ENCODE assay signal across 31 cellular contexts in genomic region chr11:128926000-128926399, GRCh38. TPM values are rescaled to one million over a fixed set of nuclear protein-coding genes. Genes with fewer than 3 reads are reported as not detected.
"Had no signal": no experiment of that assay in that cellular context is flagged by ENCODE, and none has a peak within 500 bp of the region (broad histone marks: within the 10 kb centered on the region; RNA-seq: fewer than 3 reads in every experiment).

No MANE protein-coding gene starts in this region.

- H3K9me3 ChIP-seq: esophagus squamous epithelium, heart right ventricle, left lung, pancreas, right atrium auricular region, sigmoid colon, testis, tibial artery had no signal

- H3K36me3 ChIP-seq: esophagus squamous epithelium, heart right ventricle, left lung, pancreas, right atrium auricular region, sigmoid colon, tibial artery had no signal

- H3K36me3 Mint-ChIP-seq: naive thymus-derived CD4-positive, alpha-beta T cell; stimulated activated memory B cell treated with anti-CD40 and anti-IgM and Interleukin-4, amounts not matched to agents 10 μg/mL and 1 μg/mL and 100 μg/mL, for 72 hours; type B pancreatic cell had no signal

- H3K27ac ChIP-seq: coronary artery, esophagus squamous epithelium, heart right ventricle, left lung, pancreas, right atrium auricular region, sigmoid colon, testis, tibial artery had no signal

- H3K4me3 Mint-ChIP-seq: naive thymus-derived CD4-positive, alpha-beta T cell; nephron; stimulated activated memory B cell treated with anti-CD40 and anti-IgM and Interleukin-4, amounts not matched to agents 10 μg/mL and 1 μg/mL and 100 μg/mL, for 72 hours; type B pancreatic cell had no signal

- H3K4me3 ChIP-seq: coronary artery, esophagus squamous epithelium, heart right ventricle, left lung, pancreas, right atrium auricular region, sigmoid colon, testis, tibial artery had no signal

- H3K27ac Mint-ChIP-seq: effector memory CD8-positive, alpha-beta T cell; naive thymus-derived CD4-positive, alpha-beta T cell; stimulated activated memory B cell treated with anti-CD40 and anti-IgM and Interleukin-4, amounts not matched to agents 10 μg/mL and 1 μg/mL and 100 μg/mL, for 72 hours; type B pancreatic cell had no signal

- DNase-seq: dermis blood vessel endothelial cell; effector memory CD8-positive, alpha-beta T cell; erythroblast; esophagus squamous epithelium; foreskin melanocyte; glutamatergic neuron; heart right ventricle; hippocampal formation; left cardiac atrium; left lung; mesenchymal stem cell; midbrain; naive thymus-derived CD4-positive, alpha-beta T cell; occipital lobe; pancreas; sigmoid colon; stimulated activated CD4-positive, alpha-beta T cell treated with anti-CD3 and anti-CD28 coated beads, Interleukin-4, amount 100 ng/mL, for 4 hours; stimulated activated naive CD8-positive, alpha-beta T cell treated with anti-CD3 and anti-CD28 coated beads, Interleukin-15, Interleukin-2, amounts not matched to agents 100 U/mL and 50 U/mL, for 24 hours; testis; tibial artery had no signal

- H3K27me3 ChIP-seq: esophagus squamous epithelium, pancreas, right atrium auricular region, sigmoid colon, testis had no signal

- H3K4me1 ChIP-seq: left lung, pancreas, right atrium auricular region, sigmoid colon, testis, tibial artery had no signal

- ATAC-seq: effector memory CD8-positive, alpha-beta T cell; heart right ventricle; left cardiac atrium; left lung; naive thymus-derived CD4-positive, alpha-beta T cell; pancreas; stimulated activated memory B cell treated with anti-CD40 and anti-IgM and Interleukin-4, amounts not matched to agents 10 μg/mL and 1 μg/mL and 100 μg/mL, for 72 hours; stimulated activated naive CD8-positive, alpha-beta T cell treated with anti-CD3 and anti-CD28 coated beads, Interleukin-15, Interleukin-2, amounts not matched to agents 100 U/mL and 50 U/mL, for 24 hours had no signal

- H3K9me3 Mint-ChIP-seq: effector memory CD8-positive, alpha-beta T cell; naive thymus-derived CD4-positive, alpha-beta T cell; nephron; stimulated activated memory B cell treated with anti-CD40 and anti-IgM and Interleukin-4, amounts not matched to agents 10 μg/mL and 1 μg/mL and 100 μg/mL, for 72 hours; type B pancreatic cell had no signal

RNA-seq across cellular contexts. Expression of gene TP53AIP1, which starts 16.7 kb away (rescaled TPM):
- total RNA-seq: dermis blood vessel endothelial cell; heart right ventricle; kidney epithelial cell; left cardiac atrium; lung microvascular endothelial cell; mucosa of gallbladder; naive thymus-derived CD4-positive, alpha-beta T cell; right atrium auricular region; skeletal muscle tissue had no signal
- polyA plus RNA-seq: naive thymus-derived CD4-positive, alpha-beta T cell; urinary bladder had no signal

RNA-seq across cellular contexts. Expression of gene KCNJ5, which starts 34.8 kb away (rescaled TPM):
- total RNA-seq: dermis blood vessel endothelial cell, lung microvascular endothelial cell had no signal
- polyA plus RNA-seq: naive thymus-derived CD4-positive, alpha-beta T cell had no signal

RNA-seq across cellular contexts. Expression of gene KCNJ1, which starts 58.9 kb away (rescaled TPM):
- total RNA-seq: kidney epithelial cell; left cardiac atrium; left lung; mucosa of gallbladder; naive thymus-derived CD4-positive, alpha-beta T cell; occipital lobe; progenitor cell of endocrine pancreas; right atrium auricular region; skeletal muscle tissue; urinary bladder had no signal
- polyA plus RNA-seq: sigmoid colon had no signal
